Comparison of ENCODE assay signal across 2 cellular contexts in the genomic region with DNA sequence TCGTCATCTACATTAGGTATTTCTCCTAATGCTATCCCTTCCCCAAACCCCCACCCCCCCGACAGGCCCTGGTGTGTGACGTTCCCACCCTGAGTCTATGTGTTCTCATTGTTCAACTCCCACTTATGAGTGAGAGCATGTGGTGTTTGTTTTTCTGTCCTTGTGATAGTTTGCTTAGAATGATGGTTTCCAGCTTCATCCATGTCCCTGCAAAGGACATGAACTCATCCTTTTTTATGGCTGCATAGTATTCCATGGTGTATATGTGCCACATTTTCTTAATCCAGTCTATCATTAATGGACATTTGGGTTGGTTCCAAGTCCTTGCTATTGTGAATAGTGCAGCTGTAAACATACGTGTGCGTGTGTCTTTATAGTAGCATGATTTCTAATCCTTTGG. TPM values are rescaled to one million over a fixed set of nuclear protein-coding genes. Genes with fewer than 3 reads are reported as not detected.
"Had no signal": no experiment of that assay in that cellular context is flagged by ENCODE, and none has a peak within 500 bp of the region (broad histone marks: within the 10 kb centered on the region; RNA-seq: fewer than 3 reads in every experiment).

No MANE protein-coding gene starts in this region.

RNA-seq across cellular contexts. Expression of a gene that starts 43.3 kb away (rescaled TPM):
- total RNA-seq: G401, GM12878 had no signal
- polyA plus RNA-seq: GM12878 had no signal
